In genomic region chr14:64561631-64562030, GRCh38 we compare ENCODE assay signal across 17 cellular contexts. TPM values are rescaled to one million over a fixed set of nuclear protein-coding genes. Genes with fewer than 3 reads are reported as not detected.
"Had no signal": no experiment of that assay in that cellular context is flagged by ENCODE, and none has a peak within 500 bp of the region (broad histone marks: within the 10 kb centered on the region; RNA-seq: fewer than 3 reads in every experiment).

No MANE protein-coding gene starts in this region.

- H3K9me3 ChIP-seq: colonic mucosa, esophagus squamous epithelium, psoas muscle, stomach, thoracic aorta had no signal

- H3K27me3 Mint-ChIP-seq: activated naive CD8-positive, alpha-beta T cell had no signal

- H3K4me1 ChIP-seq: colonic mucosa had no signal

- H3K36me3 ChIP-seq: colonic mucosa, esophagus squamous epithelium, stomach, thoracic aorta had no signal

- H3K36me3 Mint-ChIP-seq: activated naive CD8-positive, alpha-beta T cell; natural killer cell treated with Interleukin-12 subunit alpha and Interleukin-12 subunit beta and Interleukin-15 and Interleukin-18, amount 100 ng/mL, for 72 hours had no signal

- H3K27ac ChIP-seq: colonic mucosa, psoas muscle, stomach, thoracic aorta had no signal

- H3K9me3 Mint-ChIP-seq: activated CD4-positive, alpha-beta T cell treated with anti-CD3 and anti-CD28 coated beads, Interleukin-2, amount 10 ng/mL, durations not matched to agents 7 days and 5 days; activated T-cell treated with anti-CD3 and anti-CD28 coated beads, Interleukin-2, amount 50 U/mL, for 72 hours; natural killer cell treated with Interleukin-12 subunit alpha and Interleukin-12 subunit beta and Interleukin-15 and Interleukin-18, amount 100 ng/mL, for 72 hours; T-helper 2 cell treated with Interferon-gamma antibody and Interleukin-4, amounts not matched to agents 5 μg/mL and 100 μg/mL, for 36 hours had no signal

- H3K4me3 Mint-ChIP-seq: activated CD4-positive, alpha-beta T cell treated with anti-CD3 and anti-CD28 coated beads, Interleukin-2, amount 10 ng/mL, durations not matched to agents 7 days and 5 days; activated naive CD8-positive, alpha-beta T cell; activated T-cell treated with anti-CD3 and anti-CD28 coated beads, Interleukin-2, amount 50 U/mL, for 72 hours; natural killer cell treated with Interleukin-12 subunit alpha and Interleukin-12 subunit beta and Interleukin-15 and Interleukin-18, amount 100 ng/mL, for 72 hours; T-helper 2 cell treated with Interferon-gamma antibody and Interleukin-4, amounts not matched to agents 5 μg/mL and 100 μg/mL, for 36 hours had no signal

- H3K4me3 ChIP-seq: colonic mucosa, esophagus squamous epithelium, psoas muscle, stomach, thoracic aorta had no signal

- DNase-seq: activated CD4-positive, alpha-beta T cell treated with anti-CD3 and anti-CD28 coated beads, Interleukin-2, amount 10 ng/mL, durations not matched to agents 7 days and 5 days; activated CD8-positive, alpha-beta memory T cell treated with anti-CD3 and anti-CD28 coated beads, Interleukin-2, amount 50 U/mL, for 48 hours; activated gamma-delta T cell; activated T-cell treated with anti-CD3 and anti-CD28 coated beads, Interleukin-2, amount 50 U/mL, for 72 hours; amniotic stem cell; colonic mucosa; esophagus squamous epithelium; hypothalamus; mesendoderm; nucleus accumbens; psoas muscle; stimulated activated CD4-positive, alpha-beta T cell treated with anti-CD3 and anti-CD28 coated beads, Interleukin-1b, Interleukin-23, amount 100 ng/mL, for 48 hours; stomach had no signal

- H3K27me3 ChIP-seq: colonic mucosa, esophagus squamous epithelium, stomach had no signal

- H3K27ac Mint-ChIP-seq: activated CD4-positive, alpha-beta T cell treated with anti-CD3 and anti-CD28 coated beads, Interleukin-2, amount 10 ng/mL, durations not matched to agents 7 days and 5 days; activated naive CD8-positive, alpha-beta T cell; activated T-cell treated with anti-CD3 and anti-CD28 coated beads, Interleukin-2, amount 50 U/mL, for 72 hours; natural killer cell treated with Interleukin-12 subunit alpha and Interleukin-12 subunit beta and Interleukin-15 and Interleukin-18, amount 100 ng/mL, for 72 hours; T-helper 2 cell treated with Interferon-gamma antibody and Interleukin-4, amounts not matched to agents 5 μg/mL and 100 μg/mL, for 36 hours had no signal

RNA-seq across cellular contexts. Expression of gene PPP1R36, which starts 11.9 kb away (rescaled TPM):
- total RNA-seq: thoracic aorta had no signal
